ENCODE assay signal across 21 cellular contexts in genomic region chr10:44245601-44245938, GRCh38.
DNase-seq lines count a peak whose midpoint lies in the region; TF ChIP-seq lines count a peak whose summit lies in the region.
"Had no signal": no experiment of that assay in that cellular context is flagged by ENCODE, and none has a peak within 500 bp of the region (broad histone marks: within the 10 kb centered on the region; RNA-seq: fewer than 3 reads in every experiment).

No MANE protein-coding gene starts in this region.

- WGBS in mesenchymal stem cell, result no CpG with 5 or more reads among the region's 1 CpG
- WGBS in H9 (ENCODE audit: extremely low coverage, insufficient read length, low lambda C conversion rate), result no CpG with 5 or more reads among the region's 1 CpG

- no peaks in the 10 kb centered on the region for H3K23me2 ChIP-seq in H9 (ENCODE audit: insufficient read length, low read depth, low read length, poor library complexity, severe bottlenecking)

- DNase-seq in EH (ENCODE audit: low read depth) (peak; percentile 69), amniotic epithelial cell (ENCODE audit: low read depth) (peak; percentile 52), fibroblast of lung (ENCODE audit: low read depth in 2 of 2) (peak; percentile 51 to 61), mesenchymal stem cell (peak; percentile 42), GM19240 (ENCODE audit: insufficient read length, low spot score) (no peak), H9 (no peak), CD14-positive monocyte (ENCODE audit: low spot score) (no peak)
- DNase-seq: activated CD8-positive, alpha-beta T cell treated with anti-CD3 and anti-CD28 coated beads for 36 hours; activated effector memory CD4-positive, alpha-beta T cell treated with Interleukin-2 at 50 U/mL for 16 hours; CD4-positive, alpha-beta T cell; hippocampal formation; immature natural killer cell; mucosa of descending colon; NCI-H1048; NCI-H187 treated with DMSO at 0.1 percent for 48 hours; retina; stimulated activated CD4-positive, alpha-beta T cell treated with anti-CD3 and anti-CD28 coated beads, Interleukin-12 subunit alpha, Interleukin-12 subunit beta, amount 100 ng/mL, for 4 hours; stimulated activated CD4-positive, alpha-beta T cell treated with anti-CD3 and anti-CD28 coated beads, Interleukin-4, amount 100 ng/mL, for 24 hours; stimulated activated naive CD4-positive, alpha-beta T cell treated with Interleukin-2 at 50 U/mL for 16 hours; SW 1271 had no signal

- H4K5ac ChIP-seq in H9 (ENCODE audit: insufficient read length, low read depth, low read length), result no peak overlapping the region

- peaks cover 17 to 20% of the 10 kb centered on the region in 2 experiments for H3K4me1 Mint-ChIP-seq in H9
- H3K4me1 Mint-ChIP-seq in CD14-positive monocyte, result no peaks in the 10 kb centered on the region
- H3K4me1 Mint-ChIP-seq: immature natural killer cell, nephron had no signal

- H2BK12ac ChIP-seq in mesenchymal stem cell (ENCODE audit: low read length in 2 of 2) (no peak overlapping the region), H9 (ENCODE audit: insufficient read length, low read depth, low read length) (no peak overlapping the region)

- H2AK5ac ChIP-seq in mesenchymal stem cell (ENCODE audit: low read length, severe bottlenecking), result no peak overlapping the region
- H2AK5ac ChIP-seq in H9 (ENCODE audit: insufficient read length, low read length), result no peak overlapping the region

- H4K8ac ChIP-seq in mesenchymal stem cell (ENCODE audit: low read length), result no peak overlapping the region
- no peak overlapping the region for H4K8ac ChIP-seq in H9 (replicated peaks; ENCODE audit: insufficient read length, low read depth, low read length)

- no peaks in the 10 kb centered on the region for H3K9me3 ChIP-seq in fibroblast of lung (ENCODE audit: control insufficient read depth, insufficient read depth, low read depth, low read length)
- H3K9me3 ChIP-seq in mesenchymal stem cell (ENCODE audit: control insufficient read depth, low read length), result peaks cover 3% of the 10 kb centered on the region
- H3K9me3 ChIP-seq in H9 (ENCODE audit: control insufficient read depth, low read depth, low read length), result no peaks in the 10 kb centered on the region
- H3K9me3 ChIP-seq: mucosa of descending colon had no signal

- H3K4ac ChIP-seq in mesenchymal stem cell (ENCODE audit: low read depth in 1 of 2, low read length in 2 of 2) (no peak overlapping the region), H9 (ENCODE audit: low read depth, low read length) (no peak overlapping the region)

- H3K14ac ChIP-seq in mesenchymal stem cell (ENCODE audit: low read length in 2 of 2) (no peak overlapping the region), H9 (ENCODE audit: insufficient read depth, low read length) (no peak overlapping the region)

- no peaks in the 10 kb centered on the region for H4K20me1 ChIP-seq in fibroblast of lung (ENCODE audit: control insufficient read depth, extremely low read depth, insufficient read depth, low read length)
- no peaks in the 10 kb centered on the region for H4K20me1 ChIP-seq in H9 (ENCODE audit: control insufficient read depth, insufficient read depth, insufficient read length)

- H3K27ac ChIP-seq in fibroblast of lung (ENCODE audit: insufficient read depth, low read length) (no peak overlapping the region), mesenchymal stem cell (ENCODE audit: low read length, poor library complexity, severe bottlenecking) (no peak overlapping the region), H9 (ENCODE audit: insufficient read length, low read depth, low read length) (no peak overlapping the region)

- H4K91ac ChIP-seq in mesenchymal stem cell (ENCODE audit: low read length), result no peak overlapping the region
- no peak overlapping the region for H4K91ac ChIP-seq in H9 (ENCODE audit: insufficient read length, low read depth, low read length)

- H2BK15ac ChIP-seq in mesenchymal stem cell (ENCODE audit: low read depth, poor library complexity, severe bottlenecking), result no peak overlapping the region
- H2BK15ac ChIP-seq in H9 (ENCODE audit: low read depth, low read length), result no peak overlapping the region

- H3K4me2 ChIP-seq in fibroblast of lung (ENCODE audit: extremely low read depth, insufficient read depth, low read length), result no peak overlapping the region
- H3K4me2 ChIP-seq in mesenchymal stem cell (ENCODE audit: low read length, poor library complexity, severe bottlenecking), result no peak overlapping the region
- H3K4me2 ChIP-seq in H9 (ENCODE audit: insufficient read depth, insufficient read length, low read length), result no peak overlapping the region

- H2BK5ac ChIP-seq in mesenchymal stem cell (ENCODE audit: low read depth, low read length, poor library complexity, severe bottlenecking), result no peak overlapping the region
- no peak overlapping the region for H2BK5ac ChIP-seq in H9 (ENCODE audit: insufficient read length, low read length)

- H3K36me3 ChIP-seq in fibroblast of lung (ENCODE audit: control insufficient read depth, insufficient read depth, low read length) (no peaks in the 10 kb centered on the region), mesenchymal stem cell (ENCODE audit: control insufficient read depth in 1 of 2, insufficient read depth in 2 of 2, low read depth in 1 of 2, low read length in 2 of 2) (no peaks in the 10 kb centered on the region)

- H3K18ac ChIP-seq in mesenchymal stem cell (ENCODE audit: low read depth in 1 of 2, low read length in 2 of 2), result no peak overlapping the region
- H3K18ac ChIP-seq in H9 (ENCODE audit: insufficient read length, low read depth, low read length), result no peak overlapping the region

- H3K27ac Mint-ChIP-seq in H9 (no peak overlapping the region), CD14-positive monocyte (no peak overlapping the region)
- H3K27ac Mint-ChIP-seq: activated CD8-positive, alpha-beta T cell treated with anti-CD3 and anti-CD28 coated beads for 36 hours; CD4-positive, alpha-beta T cell; immature natural killer cell; nephron had no signal

- H3K27me3 ChIP-seq in fibroblast of lung (ENCODE audit: control insufficient read depth, insufficient read depth, low read length) (peaks cover 16% of the 10 kb centered on the region), mesenchymal stem cell (ENCODE audit: control insufficient read depth in 1 of 2, insufficient read depth in 1 of 2, low read length in 2 of 2) (peaks cover 4 to 23% of the 10 kb centered on the region in 2 experiments), H9 (ENCODE audit: insufficient read depth, low read length) (no peaks in the 10 kb centered on the region; the same call in 1 of the 2 replicates)

- no peak for TF ChIP-seq CTCF in fibroblast of lung (conservative IDR thresholded peaks at IDR 0.05 in 1 of 2, IDR thresholded peaks at IDR 0.05 in 1 of 2; ENCODE audit: low read depth in 1 of 2, low read length in 2 of 2)
- no peak for TF ChIP-seq CTCF in H9 (conservative IDR thresholded peaks at IDR 0.05)
- no peak for TF ChIP-seq CTCF in CD14-positive monocyte (IDR thresholded peaks at IDR 0.05)

- H3K79me1 ChIP-seq in mesenchymal stem cell (replicated peaks; ENCODE audit: low read length, poor library complexity, severe bottlenecking), result no peaks in the 10 kb centered on the region
- no peaks in the 10 kb centered on the region for H3K79me1 ChIP-seq in H9 (ENCODE audit: insufficient read depth, low read depth, low read length, poor library complexity, severe bottlenecking)

- no peaks in the 10 kb centered on the region for H3K4me1 ChIP-seq in fibroblast of lung (ENCODE audit: control insufficient read depth, extremely low read depth, insufficient read depth, low read length)
- no peaks in the 10 kb centered on the region for H3K4me1 ChIP-seq in mesenchymal stem cell (ENCODE audit: control insufficient read depth, insufficient read depth, low read depth, low read length)
- peaks cover 3% of the 10 kb centered on the region for H3K4me1 ChIP-seq in H9 (ENCODE audit: insufficient read depth, low read length)

- no peak overlapping the region for H2BK20ac ChIP-seq in H9 (ENCODE audit: low read depth, low read length, poor library complexity, severe bottlenecking)

- no peaks in the 10 kb centered on the region for H3K79me2 ChIP-seq in fibroblast of lung (ENCODE audit: control insufficient read depth, insufficient read depth, low read length)
- no peaks in the 10 kb centered on the region for H3K79me2 ChIP-seq in H9 (ENCODE audit: insufficient read depth, low read length)

- H3K4me3 Mint-ChIP-seq in H9, result no peak overlapping the region
- no peak overlapping the region for H3K4me3 Mint-ChIP-seq in CD14-positive monocyte
- H3K4me3 Mint-ChIP-seq: activated CD8-positive, alpha-beta T cell treated with anti-CD3 and anti-CD28 coated beads for 36 hours; CD4-positive, alpha-beta T cell; immature natural killer cell; nephron had no signal

- H3K36me3 Mint-ChIP-seq in H9 (ENCODE audit: insufficient read depth in 1 of 3, low read depth in 3 of 3) (peaks cover 0 to 18% (median 6%) of the 10 kb centered on the region in 3 experiments; a peak in 6 of 7 replicates), CD14-positive monocyte (no peaks in the 10 kb centered on the region)
- H3K36me3 Mint-ChIP-seq: immature natural killer cell had no signal

- peaks cover 14 to 20% of the 10 kb centered on the region in 2 experiments for H3K9me3 Mint-ChIP-seq in H9
- peaks cover 11 to 20% (median 14%) of the 10 kb centered on the region in 7 donors for H3K9me3 Mint-ChIP-seq in CD14-positive monocyte

- H3K4me3 ChIP-seq in fibroblast of lung (replicated peaks in 1 of 4; ENCODE audit: control extremely low read depth in 1 of 4, insufficient read depth in 1 of 4, low read depth in 3 of 4, low read length in 4 of 4) (no peak overlapping the region), mesenchymal stem cell (ENCODE audit: insufficient read depth in 1 of 2, low read depth in 1 of 2, low read length in 2 of 2) (no peak overlapping the region)
- H3K4me3 ChIP-seq: mucosa of descending colon had no signal

- no peak overlapping the region for H3T11ph ChIP-seq in H9 (ENCODE audit: low read length)

- no peak overlapping the region for H3K9ac ChIP-seq in fibroblast of lung (ENCODE audit: insufficient read depth, low read length)
- H3K9ac ChIP-seq in mesenchymal stem cell (ENCODE audit: low read length), result no peak overlapping the region
- no peak overlapping the region for H3K9ac ChIP-seq in H9 (ENCODE audit: extremely low read depth, insufficient read length, low read length)

- H3K27me3 Mint-ChIP-seq in H9 (ENCODE audit: low read depth), result peaks cover 64% of the 10 kb centered on the region
- H3K27me3 Mint-ChIP-seq in CD14-positive monocyte (ENCODE audit: low read depth in 3 of 3), result peaks cover 0 to 3% (median 0%) of the 10 kb centered on the region in 3 donors
- H3K27me3 Mint-ChIP-seq: activated CD8-positive, alpha-beta T cell treated with anti-CD3 and anti-CD28 coated beads for 36 hours had no signal

- no peak overlapping the region for H2AFZ ChIP-seq in fibroblast of lung (ENCODE audit: low read length)
- no peak overlapping the region for H2AFZ ChIP-seq in mesenchymal stem cell (ENCODE audit: low read depth, low read length)
- H2AFZ ChIP-seq in H9 (ENCODE audit: low read length), result no peak overlapping the region

- H3K56ac ChIP-seq in H9 (ENCODE audit: insufficient read length, low read depth, low read length), result no peak overlapping the region

- H2BK120ac ChIP-seq in mesenchymal stem cell (ENCODE audit: low read depth, low read length), result no peak overlapping the region
- H2BK120ac ChIP-seq in H9 (ENCODE audit: low read depth, low read length, poor library complexity, severe bottlenecking), result no peak overlapping the region

- intact Hi-C loops in CD14-positive monocyte (cut with micrococcal nuclease), result no loop called here

- H3K23ac ChIP-seq in mesenchymal stem cell (ENCODE audit: low read length in 2 of 2) (no peak overlapping the region), H9 (ENCODE audit: insufficient read length, low read depth, low read length) (no peak overlapping the region)

Comparison
In these comparisons a context has a peak if more than half of its experiments do, and no peak if none do; other contexts are left out.
1. DNase-seq: peak in EH (single experiment), amniotic epithelial cell (single experiment), fibroblast of lung (2 of 2) and mesenchymal stem cell (single experiment); none in GM19240 (single experiment), H9 (single experiment) and CD14-positive monocyte (single experiment).